13 cellular contexts compared by ENCODE assay signal in the genomic region with DNA sequence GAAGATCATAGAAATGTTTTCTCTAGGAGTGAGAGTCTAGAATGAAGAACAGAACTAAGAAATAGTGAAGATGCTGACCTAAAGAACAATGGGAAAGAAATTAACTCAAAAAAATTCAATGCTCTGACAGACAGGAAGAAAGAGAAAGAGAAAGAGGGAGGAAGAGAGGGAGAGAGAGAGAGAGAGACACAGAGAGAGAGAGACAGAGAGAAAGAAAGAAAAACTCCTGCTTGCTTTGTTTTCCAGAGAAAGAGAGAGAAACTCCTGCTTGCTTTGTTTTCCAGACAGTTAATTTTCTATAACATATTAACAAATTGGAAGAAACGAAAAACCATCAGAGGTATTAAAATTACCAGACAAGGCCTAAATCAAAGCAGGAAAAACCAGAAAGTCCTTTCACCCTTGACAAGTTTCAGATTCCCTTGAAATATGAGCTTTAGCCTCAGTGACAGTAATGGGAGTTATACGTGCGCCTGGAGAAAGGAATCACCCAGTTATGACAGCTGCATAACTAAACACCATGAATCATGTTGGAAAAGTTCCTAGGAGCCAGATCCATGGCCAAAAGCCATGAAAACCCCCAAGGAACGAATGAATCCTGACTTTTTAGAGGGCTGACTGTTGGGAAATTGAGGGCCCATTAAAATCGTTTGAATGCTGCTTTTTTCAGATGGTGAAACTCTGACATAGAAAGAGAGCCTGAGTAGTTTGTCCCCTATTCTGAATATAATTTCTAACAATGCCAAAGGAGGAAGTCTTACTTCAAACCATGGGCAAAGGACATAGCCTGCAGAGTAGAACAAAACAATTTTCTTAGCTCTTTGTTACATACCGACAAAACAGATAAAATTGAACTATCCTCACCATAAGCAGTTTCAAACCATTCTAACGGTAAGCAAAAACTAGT.
DNase-seq lines count a peak whose midpoint lies in the region; ATAC-seq and TF ChIP-seq lines count a peak whose summit lies in the region.
"Had no signal": no experiment of that assay in that cellular context is flagged by ENCODE, and none has a peak within 500 bp of the region (broad histone marks: within the 10 kb centered on the region; RNA-seq: fewer than 3 reads in every experiment).

No MANE protein-coding gene starts in this region.

- DNase-seq in amniotic epithelial cell (ENCODE audit: low read depth), result peak; percentile 80
- DNase-seq in heart right ventricle, result peak in 1 of 2 donors; percentile 35
- DNase-seq in retinal pigment epithelial cell (ENCODE audit: low read depth), result peak; percentile 27
- no peak for DNase-seq in mesenteric fat pad (ENCODE audit: low spot score)
- no peak for DNase-seq in LoVo (ENCODE audit: low spot score)
- no peak for DNase-seq in activated naive CD8-positive, alpha-beta T cell treated with anti-CD3 and anti-CD28 coated beads, Interleukin-2, amount 50 U/mL, for 24 hours
- DNase-seq: activated T-cell treated with anti-CD3 and anti-CD28 coated beads, Interleukin-2, amount 50 U/mL, for 1 hour; DMS153; dorsolateral prefrontal cortex; stimulated activated CD4-positive, alpha-beta T cell treated with anti-CD3 and anti-CD28 coated beads, Interleukin-2, amount 100 ng/mL, for 48 hours had no signal

- no peak for TF ChIP-seq CTCF in HEK293 (tag by site-specific recombination; IDR thresholded peaks at IDR 0.05)
- TF ChIP-seq CTCF in heart right ventricle (IDR thresholded peaks at IDR 0.05), result no peak
- TF ChIP-seq CTCF in retinal pigment epithelial cell (conservative IDR thresholded peaks at IDR 0.05; ENCODE audit: low read depth, low read length), result no peak

- ATAC-seq in heart right ventricle (peak in 7 of 8 donors; percentile 64 to 87 (median 82)), GM19035 (IDR thresholded peaks at IDR 0.05; ENCODE audit: unreplicated experiment) (no peak)
- ATAC-seq in activated naive CD8-positive, alpha-beta T cell treated with anti-CD3 and anti-CD28 coated beads, Interleukin-2, amount 50 U/mL, for 24 hours, result no peak

- no peak overlapping the region for H3K27ac ChIP-seq in HEK293 (ENCODE audit: extremely low read depth, low read depth, low read length)
- H3K27ac ChIP-seq in heart right ventricle, result peak overlapping the region in 7 of 10 donors; percentile 20 to 54 (median 45)
- H3K27ac ChIP-seq: dorsolateral prefrontal cortex had no signal

- H3K4me3 ChIP-seq in HEK293 (ENCODE audit: low read depth, low read length), result no peak overlapping the region
- H3K4me3 ChIP-seq in heart right ventricle, result no peak overlapping the region
- no peak overlapping the region for H3K4me3 ChIP-seq in retinal pigment epithelial cell (ENCODE audit: low read length)
- H3K4me3 ChIP-seq: dorsolateral prefrontal cortex had no signal

- H3K27ac Mint-ChIP-seq in activated naive CD8-positive, alpha-beta T cell treated with anti-CD3 and anti-CD28 coated beads, Interleukin-2, amount 50 U/mL, for 24 hours, result no peak overlapping the region
- H3K27ac Mint-ChIP-seq: T-helper 1 cell treated with Interleukin-12 subunit alpha and Interleukin-12 subunit beta and Interleukin-4 antibody, amounts not matched to agents 30 μg/mL and 1 μg/mL, for 36 hours had no signal

- no peaks in the 10 kb centered on the region for H3K27me3 ChIP-seq in heart right ventricle
- H3K27me3 ChIP-seq: dorsolateral prefrontal cortex had no signal

- no peaks in the 10 kb centered on the region for H3K4me1 Mint-ChIP-seq in activated naive CD8-positive, alpha-beta T cell treated with anti-CD3 and anti-CD28 coated beads, Interleukin-2, amount 50 U/mL, for 24 hours

- WGBS in heart right ventricle, 2 donors, result 51 to 63% methylated on average over 7 of the region's 7 CpGs

- H3K9me3 Mint-ChIP-seq in activated naive CD8-positive, alpha-beta T cell treated with anti-CD3 and anti-CD28 coated beads, Interleukin-2, amount 50 U/mL, for 24 hours, result no peaks in the 10 kb centered on the region

- H3K9me3 ChIP-seq in HEK293 (ENCODE audit: control insufficient read depth, insufficient read depth, low read depth, low read length) (no peaks in the 10 kb centered on the region), heart right ventricle (no peaks in the 10 kb centered on the region)

- no peaks in the 10 kb centered on the region for H3K36me3 ChIP-seq in HEK293 (ENCODE audit: control insufficient read depth in 2 of 2, insufficient read depth in 1 of 2, low read length in 2 of 2)
- no peaks in the 10 kb centered on the region for H3K36me3 ChIP-seq in heart right ventricle

- intact Hi-C loops in heart right ventricle (cut with DNase I), result no loop called here

- H3K36me3 Mint-ChIP-seq in activated naive CD8-positive, alpha-beta T cell treated with anti-CD3 and anti-CD28 coated beads, Interleukin-2, amount 50 U/mL, for 24 hours (ENCODE audit: low read depth), result no peaks in the 10 kb centered on the region

- CTCF ChIA-PET in HEK293 (lab: Yijun Ruan, JAX), result interaction anchor here (1.0 kb wide), 1 partner anchor 29 kb away, joined by 3 read pairs; no protein-coding TSS in a partner anchor

- no peaks in the 10 kb centered on the region for H3K27me3 Mint-ChIP-seq in activated naive CD8-positive, alpha-beta T cell treated with anti-CD3 and anti-CD28 coated beads, Interleukin-2, amount 50 U/mL, for 24 hours

- H3K4me3 Mint-ChIP-seq in activated naive CD8-positive, alpha-beta T cell treated with anti-CD3 and anti-CD28 coated beads, Interleukin-2, amount 50 U/mL, for 24 hours, result no peak overlapping the region
- H3K4me3 Mint-ChIP-seq: T-helper 1 cell treated with Interleukin-12 subunit alpha and Interleukin-12 subunit beta and Interleukin-4 antibody, amounts not matched to agents 30 μg/mL and 1 μg/mL, for 36 hours had no signal

- no peaks in the 10 kb centered on the region for H3K4me1 ChIP-seq in HEK293 (ENCODE audit: control insufficient read depth, insufficient read depth, low read length)
- H3K4me1 ChIP-seq in heart right ventricle, result no peaks in the 10 kb centered on the region

- POLR2A ChIA-PET in HEK293 (lab: Yijun Ruan, JAX), result no interaction called here

TF ChIP-seq in HEK293, 187 proteins besides CTCF, POLR2A, EP300 and RAD21:
- TF ChIP-seq, protein P1, sequence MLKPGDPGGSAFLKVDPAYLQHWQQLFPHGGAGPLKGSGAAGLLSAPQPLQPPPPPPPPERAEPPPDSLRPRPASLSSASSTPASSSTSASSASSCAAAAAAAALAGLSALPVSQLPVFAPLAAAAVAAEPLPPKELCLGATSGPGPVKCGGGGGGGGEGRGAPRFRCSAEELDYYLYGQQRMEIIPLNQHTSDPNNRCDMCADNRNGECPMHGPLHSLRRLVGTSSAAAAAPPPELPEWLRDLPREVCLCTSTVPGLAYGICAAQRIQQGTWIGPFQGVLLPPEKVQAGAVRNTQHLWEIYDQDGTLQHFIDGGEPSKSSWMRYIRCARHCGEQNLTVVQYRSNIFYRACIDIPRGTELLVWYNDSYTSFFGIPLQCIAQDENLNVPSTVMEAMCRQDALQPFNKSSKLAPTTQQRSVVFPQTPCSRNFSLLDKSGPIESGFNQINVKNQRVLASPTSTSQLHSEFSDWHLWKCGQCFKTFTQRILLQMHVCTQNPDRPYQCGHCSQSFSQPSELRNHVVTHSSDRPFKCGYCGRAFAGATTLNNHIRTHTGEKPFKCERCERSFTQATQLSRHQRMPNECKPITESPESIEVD (tag by site-specific recombination; IDR thresholded peaks at IDR 0.05), result peak; percentile 57
- TF ChIP-seq, protein P2, sequence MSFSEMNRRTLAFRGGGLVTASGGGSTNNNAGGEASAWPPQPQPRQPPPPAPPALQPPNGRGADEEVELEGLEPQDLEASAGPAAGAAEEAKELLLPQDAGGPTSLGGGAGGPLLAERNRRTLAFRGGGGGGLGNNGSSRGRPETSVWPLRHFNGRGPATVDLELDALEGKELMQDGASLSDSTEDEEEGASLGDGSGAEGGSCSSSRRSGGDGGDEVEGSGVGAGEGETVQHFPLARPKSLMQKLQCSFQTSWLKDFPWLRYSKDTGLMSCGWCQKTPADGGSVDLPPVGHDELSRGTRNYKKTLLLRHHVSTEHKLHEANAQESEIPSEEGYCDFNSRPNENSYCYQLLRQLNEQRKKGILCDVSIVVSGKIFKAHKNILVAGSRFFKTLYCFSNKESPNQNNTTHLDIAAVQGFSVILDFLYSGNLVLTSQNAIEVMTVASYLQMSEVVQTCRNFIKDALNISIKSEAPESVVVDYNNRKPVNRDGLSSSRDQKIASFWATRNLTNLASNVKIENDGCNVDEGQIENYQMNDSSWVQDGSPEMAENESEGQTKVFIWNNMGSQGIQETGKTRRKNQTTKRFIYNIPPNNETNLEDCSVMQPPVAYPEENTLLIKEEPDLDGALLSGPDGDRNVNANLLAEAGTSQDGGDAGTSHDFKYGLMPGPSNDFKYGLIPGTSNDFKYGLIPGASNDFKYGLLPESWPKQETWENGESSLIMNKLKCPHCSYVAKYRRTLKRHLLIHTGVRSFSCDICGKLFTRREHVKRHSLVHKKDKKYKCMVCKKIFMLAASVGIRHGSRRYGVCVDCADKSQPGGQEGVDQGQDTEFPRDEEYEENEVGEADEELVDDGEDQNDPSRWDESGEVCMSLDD (tag by site-specific recombination; IDR thresholded peaks at IDR 0.05), result no peak
- TF ChIP-seq ZNF175 (tag by site-specific recombination; IDR thresholded peaks at IDR 0.05), result no peak

Comparison
In these comparisons a context has a peak if more than half of its experiments do, and no peak if none do; other contexts are left out.
1. DNase-seq: peak in amniotic epithelial cell (single experiment) and retinal pigment epithelial cell (single experiment); none in mesenteric fat pad (single experiment), LoVo (single experiment) and activated naive CD8-positive, alpha-beta T cell treated with anti-CD3 and anti-CD28 coated beads, Interleukin-2, amount 50 U/mL, for 24 hours (single experiment).
2. ATAC-seq: peak in heart right ventricle (7 of 8); none in GM19035 (single experiment) and activated naive CD8-positive, alpha-beta T cell treated with anti-CD3 and anti-CD28 coated beads, Interleukin-2, amount 50 U/mL, for 24 hours (single experiment).